In the genomic region with DNA sequence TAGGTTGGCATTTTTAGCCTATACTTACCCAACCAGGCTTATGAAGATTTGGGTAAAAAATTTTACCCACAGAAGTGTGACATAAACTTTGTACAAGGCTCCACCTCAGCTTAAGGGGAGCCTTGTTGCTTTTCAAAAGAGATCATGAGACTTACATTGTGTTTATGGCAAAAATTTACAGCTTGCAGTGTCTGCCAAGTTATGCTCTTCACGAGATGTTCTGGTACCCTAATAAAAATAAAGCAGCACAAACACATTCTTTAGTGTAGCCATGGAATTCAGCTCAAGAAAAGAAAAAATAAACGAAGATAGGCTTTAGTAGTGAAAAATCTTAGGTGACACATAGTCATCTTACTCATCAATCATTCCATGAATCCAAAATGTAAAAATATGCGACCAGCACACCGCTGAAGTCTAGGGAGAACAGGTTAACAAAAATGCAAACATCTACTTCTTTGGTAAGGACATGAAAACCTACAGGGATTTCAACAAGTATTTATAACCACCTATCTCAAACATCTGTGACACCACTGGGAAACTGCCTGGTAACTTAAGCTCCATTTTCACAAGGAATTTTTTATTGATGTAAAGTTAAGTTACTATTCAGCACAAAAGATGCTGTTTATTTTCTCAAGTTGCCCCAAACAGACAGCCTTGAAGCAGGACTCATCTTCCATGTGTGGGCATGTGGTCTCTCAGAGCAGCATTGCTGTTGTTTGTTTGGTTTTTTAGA, we compare ENCODE assay signal across 1 cellular context.
TF ChIP-seq lines count a peak whose summit lies in the region.

No MANE protein-coding gene starts in this region.

TF ChIP-seq in endothelial cell of umbilical vein, 7 proteins besides CTCF, POLR2A, EP300 and RAD21:
- TF ChIP-seq POLR2AphosphoS5 (IDR thresholded peaks at IDR 0.05; ENCODE audit: insufficient read depth, low read depth, low read length) (no peak), FOS (IDR thresholded peaks at IDR 0.05; ENCODE audit: borderline replicate concordance, insufficient read depth, low read length) (no peak), EZH2 (IDR thresholded peaks at IDR 0.05; ENCODE audit: borderline replicate concordance, low read depth, low read length, severe bottlenecking) (no peak), MYC (IDR thresholded peaks at IDR 0.05; ENCODE audit: low read depth, low read length) (no peak), JUN (IDR thresholded peaks at IDR 0.05; ENCODE audit: borderline replicate concordance, insufficient read depth, insufficient read length, low read depth) (no peak), GATA2 (IDR thresholded peaks at IDR 0.05; ENCODE audit: insufficient read depth, insufficient read length, low read depth, low read length) (no peak)
- TF ChIP-seq, protein P1, sequence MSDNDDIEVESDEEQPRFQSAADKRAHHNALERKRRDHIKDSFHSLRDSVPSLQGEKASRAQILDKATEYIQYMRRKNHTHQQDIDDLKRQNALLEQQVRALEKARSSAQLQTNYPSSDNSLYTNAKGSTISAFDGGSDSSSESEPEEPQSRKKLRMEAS (IDR thresholded peaks at IDR 0.05; ENCODE audit: insufficient read depth, insufficient read length): no peak
